ENCODE assay signal across 1 cellular context in genomic region chr5:882253-883185, GRCh38.
TF ChIP-seq lines count a peak whose summit lies in the region.

No MANE protein-coding gene starts in this region.

TF ChIP-seq in HCT116, 20 proteins besides CTCF, POLR2A, EP300 and RAD21 (continued from another document):
- TF ChIP-seq POLR2AphosphoS5 (IDR thresholded peaks at IDR 0.05; ENCODE audit: low read depth, low read length) (no peak), EZH2 (IDR thresholded peaks at IDR 0.05) (no peak), EZH2phosphoT487 (IDR thresholded peaks at IDR 0.05; ENCODE audit: borderline replicate concordance) (no peak), CBX3 (IDR thresholded peaks at IDR 0.05; ENCODE audit: low read depth) (no peak), REST (IDR thresholded peaks at IDR 0.05; ENCODE audit: low read depth) (no peak)
